ENCODE assay signal across 13 cellular contexts in genomic region chr13:68727165-68727564, GRCh38.
"Had no signal": no experiment of that assay in that cellular context is flagged by ENCODE, and none has a peak within 500 bp of the region (broad histone marks: within the 10 kb centered on the region; RNA-seq: fewer than 3 reads in every experiment).

No MANE protein-coding gene starts in this region.

- DNase-seq: activated CD4-positive, alpha-beta T cell treated with anti-CD3 and anti-CD28 coated beads, Interleukin-2, amount 50 U/mL, for 48 hours; activated CD4-positive, CD25-positive, alpha-beta regulatory T cell treated with anti-CD3 and anti-CD28 coated beads, Interleukin-2, amount 50 U/mL, for 72 hours; activated CD8-positive, alpha-beta memory T cell treated with anti-CD3 and anti-CD28 coated beads, Interleukin-2, amount 10 ng/mL, durations not matched to agents 7 days and 5 days; activated effector memory CD4-positive, alpha-beta T cell treated with Interleukin-2 at 50 U/mL for 16 hours; activated T-cell treated with anti-CD3 and anti-CD28 coated beads, Interleukin-2, amount 50 U/mL, for 24 hours; heart right ventricle; kidney; left ventricle myocardium superior; mesendoderm; ovary; stimulated activated CD4-positive, alpha-beta T cell treated with anti-CD3 and anti-CD28 coated beads, Interleukin-2, amount 100 ng/mL, for 48 hours; stimulated activated naive CD8-positive, alpha-beta T cell treated with anti-CD3 and anti-CD28 coated beads, Interleukin-15, Interleukin-2, amounts not matched to agents 100 U/mL and 50 U/mL, for 24 hours had no signal

- ATAC-seq: activated CD8-positive, alpha-beta memory T cell treated with anti-CD3 and anti-CD28 coated beads, Interleukin-2, amount 10 ng/mL, durations not matched to agents 7 days and 5 days; activated naive CD4-positive, alpha-beta T cell treated with anti-CD3 and anti-CD28 coated beads, Interleukin-2, amount 50 U/mL, for 72 hours; heart right ventricle; left ventricle myocardium superior; stimulated activated naive CD8-positive, alpha-beta T cell treated with anti-CD3 and anti-CD28 coated beads, Interleukin-15, Interleukin-2, amounts not matched to agents 100 U/mL and 50 U/mL, for 24 hours had no signal
